Comparison of ENCODE assay signal across 21 cellular contexts in the genomic region with DNA sequence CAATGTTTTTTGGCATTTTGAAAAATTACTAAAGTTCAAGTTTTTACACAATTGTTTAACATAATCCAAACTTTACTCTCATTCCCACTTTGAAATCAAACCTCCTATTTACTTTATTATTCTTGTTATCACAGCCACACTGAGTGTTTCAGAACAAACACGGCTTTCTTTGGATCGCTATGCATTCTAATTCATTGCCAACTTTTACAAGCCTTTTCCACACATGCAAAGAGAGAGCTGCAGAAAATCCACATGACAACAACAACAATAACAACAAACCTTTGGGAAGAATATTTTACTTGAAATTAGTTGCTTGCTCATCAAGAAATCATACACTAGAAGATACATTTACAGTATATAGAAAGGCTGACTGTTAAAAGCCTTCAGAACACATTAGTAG. TPM values are rescaled to one million over a fixed set of nuclear protein-coding genes. Genes with fewer than 3 reads are reported as not detected.
A peak's percentile ranks its signal among the peaks of the same experiment; 100 is the strongest.
DNase-seq lines count a peak whose midpoint lies in the region; ATAC-seq and TF ChIP-seq lines count a peak whose summit lies in the region.
"Had no signal": no experiment of that assay in that cellular context is flagged by ENCODE, and none has a peak within 500 bp of the region (broad histone marks: within the 10 kb centered on the region; RNA-seq: fewer than 3 reads in every experiment).

No MANE protein-coding gene starts in this region.

- no peak overlapping the region for H3K4ac ChIP-seq in mesendoderm (ENCODE audit: low read depth, low read length)

- no peaks in the 10 kb centered on the region for H3K79me2 ChIP-seq in mesendoderm (ENCODE audit: control insufficient read depth, insufficient read depth, low read length)

- no peak overlapping the region for H3K4me2 ChIP-seq in mesendoderm (ENCODE audit: low read length)
- H3K4me2 ChIP-seq: BLaER1 treated with 17β-estradiol and CSF1 and Interleukin-3, amounts not matched to agents 10 nM and 100 nM had no signal

- H3K4me3 ChIP-seq in heart left ventricle = no peak overlapping the region
- H3K4me3 ChIP-seq in right atrium auricular region = no peak overlapping the region
- H3K4me3 ChIP-seq in esophagus squamous epithelium = no peak overlapping the region
- no peak overlapping the region for H3K4me3 ChIP-seq in mesendoderm (ENCODE audit: low read length)
- no peak overlapping the region for H3K4me3 ChIP-seq in uterus
- H3K4me3 ChIP-seq: BLaER1 treated with 17β-estradiol and CSF1 and Interleukin-3, amounts not matched to agents 10 nM and 100 nM; breast epithelium; pancreas had no signal

- no peaks in the 10 kb centered on the region for H3K36me3 Mint-ChIP-seq in stimulated activated effector memory CD8-positive, alpha-beta T cell treated with anti-CD3 and anti-CD28 coated beads, Interleukin-12 subunit alpha, Interleukin-12 subunit beta, amount 100 ng/mL, for 72 hours
- H3K36me3 Mint-ChIP-seq: activated naive CD4-positive, alpha-beta T cell treated with anti-CD3 and anti-CD28 coated beads, Interleukin-2, amount 50 U/mL, for 72 hours; type B pancreatic cell had no signal

- no peak overlapping the region for H3K4me3 Mint-ChIP-seq in stimulated activated naive CD8-positive, alpha-beta T cell treated with anti-CD3 and anti-CD28 coated beads, Interleukin-15, amount 100 ng/mL, for 72 hours
- H3K4me3 Mint-ChIP-seq in stimulated activated effector memory CD8-positive, alpha-beta T cell treated with anti-CD3 and anti-CD28 coated beads, Interleukin-12 subunit alpha, Interleukin-12 subunit beta, amount 100 ng/mL, for 72 hours = no peak overlapping the region
- H3K4me3 Mint-ChIP-seq: type B pancreatic cell had no signal

- H3K79me1 ChIP-seq in mesendoderm (ENCODE audit: low read length) = no peaks in the 10 kb centered on the region

- H3K27ac ChIP-seq in heart left ventricle (peak overlapping the region in 8 of 12 donors; percentile 2 to 64 (median 28)), right atrium auricular region (peak overlapping the region in 1 of 2 donors; percentile 59), esophagus squamous epithelium (peak overlapping the region in 3 of 4 donors; percentile 55 to 58 (median 58)), mesendoderm (ENCODE audit: low read depth, low read length) (no peak overlapping the region), uterus (peak overlapping the region; percentile 64 to 66)
- H3K27ac ChIP-seq: BLaER1 treated with 17β-estradiol and CSF1 and Interleukin-3, amounts not matched to agents 10 nM and 100 nM; breast epithelium; foreskin keratinocyte; pancreas had no signal

- H2AK5ac ChIP-seq in mesendoderm (ENCODE audit: low read length) = no peak overlapping the region

- H3K4me1 ChIP-seq in heart left ventricle (peaks cover 11 to 46% (median 23%) of the 10 kb centered on the region in 12 donors), right atrium auricular region (peaks cover 0 to 22% of the 10 kb centered on the region in 2 donors), esophagus squamous epithelium (peaks cover 0 to 28% (median 3%) of the 10 kb centered on the region in 3 donors), mesendoderm (ENCODE audit: control insufficient read depth, low read depth, low read length) (peaks cover 10% of the 10 kb centered on the region), uterus (no peaks in the 10 kb centered on the region)
- H3K4me1 ChIP-seq: BLaER1 treated with 17β-estradiol and CSF1 and Interleukin-3, amounts not matched to agents 10 nM and 100 nM; breast epithelium; foreskin keratinocyte; pancreas had no signal

- no peak overlapping the region for H4K5ac ChIP-seq in mesendoderm (ENCODE audit: low read length)

- WGBS in heart left ventricle, 4 donors = 36 to 55% (median 50%) methylated on average over 2 of the region's 2 CpGs
- WGBS in esophagus squamous epithelium, 2 donors = 47 to 56% methylated on average over 2 of the region's 2 CpGs
- no CpG with 5 or more reads among the region's 2 CpGs for WGBS in mesendoderm (ENCODE audit: extremely low coverage, insufficient coverage, low lambda C conversion rate)

- H3K18ac ChIP-seq in mesendoderm (ENCODE audit: low read length) = no peak overlapping the region

- H3K27me3 ChIP-seq in heart left ventricle (no peaks in the 10 kb centered on the region), right atrium auricular region (no peaks in the 10 kb centered on the region), esophagus squamous epithelium (no peaks in the 10 kb centered on the region), mesendoderm (ENCODE audit: insufficient read depth, low read length, poor library complexity) (no peaks in the 10 kb centered on the region), uterus (no peaks in the 10 kb centered on the region)
- H3K27me3 ChIP-seq: BLaER1 treated with 17β-estradiol and CSF1 and Interleukin-3, amounts not matched to agents 10 nM and 100 nM; breast epithelium; pancreas had no signal

- no peaks in the 10 kb centered on the region for H3K9me3 Mint-ChIP-seq in stimulated activated naive CD8-positive, alpha-beta T cell treated with anti-CD3 and anti-CD28 coated beads, Interleukin-15, amount 100 ng/mL, for 72 hours
- no peaks in the 10 kb centered on the region for H3K9me3 Mint-ChIP-seq in stimulated activated effector memory CD8-positive, alpha-beta T cell treated with anti-CD3 and anti-CD28 coated beads, Interleukin-12 subunit alpha, Interleukin-12 subunit beta, amount 100 ng/mL, for 72 hours
- H3K9me3 Mint-ChIP-seq: activated naive CD4-positive, alpha-beta T cell treated with anti-CD3 and anti-CD28 coated beads, Interleukin-2, amount 50 U/mL, for 72 hours; type B pancreatic cell had no signal

- no peak overlapping the region for H2BK120ac ChIP-seq in mesendoderm (ENCODE audit: low read depth, low read length)

- DNase-seq in heart left ventricle = no peak
- no peak for DNase-seq in right atrium auricular region (ENCODE audit: low spot score)
- DNase-seq in esophagus squamous epithelium (lab: John Stamatoyannopoulos, UW) = no peak
- peak; percentile 16 for DNase-seq in mesendoderm
- DNase-seq in uterus = no peak
- DNase-seq in COR-L47 (lab: John Stamatoyannopoulos, UW) = no peak
- no peak for DNase-seq in stimulated activated naive CD8-positive, alpha-beta T cell treated with anti-CD3 and anti-CD28 coated beads, Interleukin-15, amount 100 ng/mL, for 72 hours
- no peak for DNase-seq in stimulated activated effector memory CD8-positive, alpha-beta T cell treated with anti-CD3 and anti-CD28 coated beads, Interleukin-12 subunit alpha, Interleukin-12 subunit beta, amount 100 ng/mL, for 72 hours (ENCODE audit: low spot score in 2 of 2)
- DNase-seq: activated CD4-positive, alpha-beta T cell treated with anti-CD3 and anti-CD28 coated beads, Interleukin-2, amount 50 U/mL, for 48 hours; activated T-cell treated with anti-CD3 and anti-CD28 coated beads, Interleukin-2, amount 50 U/mL, for 48 hours; effector CD4-positive, alpha-beta T cell; KBM-7; NCI-H1105; pancreas; RPMI8226; SW 1271 had no signal

- no peak for TF ChIP-seq CTCF in heart left ventricle (IDR thresholded peaks at IDR 0.05)
- no peak for TF ChIP-seq CTCF in right atrium auricular region (IDR thresholded peaks at IDR 0.05)
- TF ChIP-seq CTCF in esophagus squamous epithelium (IDR thresholded peaks at IDR 0.05) = no peak
- TF ChIP-seq CTCF in uterus (IDR thresholded peaks at IDR 0.05) = no peak

- H3K27ac Mint-ChIP-seq in stimulated activated naive CD8-positive, alpha-beta T cell treated with anti-CD3 and anti-CD28 coated beads, Interleukin-15, amount 100 ng/mL, for 72 hours = no peak overlapping the region
- H3K27ac Mint-ChIP-seq in stimulated activated effector memory CD8-positive, alpha-beta T cell treated with anti-CD3 and anti-CD28 coated beads, Interleukin-12 subunit alpha, Interleukin-12 subunit beta, amount 100 ng/mL, for 72 hours = no peak overlapping the region
- H3K27ac Mint-ChIP-seq: activated naive CD4-positive, alpha-beta T cell treated with anti-CD3 and anti-CD28 coated beads, Interleukin-2, amount 50 U/mL, for 72 hours had no signal

- no peak for ATAC-seq in heart left ventricle
- no peak for ATAC-seq in stimulated activated naive CD8-positive, alpha-beta T cell treated with anti-CD3 and anti-CD28 coated beads, Interleukin-15, amount 100 ng/mL, for 72 hours
- no peak for ATAC-seq in stimulated activated effector memory CD8-positive, alpha-beta T cell treated with anti-CD3 and anti-CD28 coated beads, Interleukin-12 subunit alpha, Interleukin-12 subunit beta, amount 100 ng/mL, for 72 hours
- ATAC-seq: activated naive CD4-positive, alpha-beta T cell treated with anti-CD3 and anti-CD28 coated beads, Interleukin-2, amount 50 U/mL, for 72 hours had no signal

- no peak overlapping the region for H3K56ac ChIP-seq in mesendoderm (ENCODE audit: low read length)

- H3K9me3 ChIP-seq in heart left ventricle = no peaks in the 10 kb centered on the region
- no peaks in the 10 kb centered on the region for H3K9me3 ChIP-seq in right atrium auricular region
- no peaks in the 10 kb centered on the region for H3K9me3 ChIP-seq in esophagus squamous epithelium
- H3K9me3 ChIP-seq in uterus = no peaks in the 10 kb centered on the region
- H3K9me3 ChIP-seq: BLaER1 treated with 17β-estradiol and CSF1 and Interleukin-3, amounts not matched to agents 10 nM and 100 nM; breast epithelium; pancreas had no signal

- H3K23ac ChIP-seq in mesendoderm (ENCODE audit: low read length) = no peak overlapping the region

- peaks cover 36% of the 10 kb centered on the region for H3K27me3 Mint-ChIP-seq in stimulated activated naive CD8-positive, alpha-beta T cell treated with anti-CD3 and anti-CD28 coated beads, Interleukin-15, amount 100 ng/mL, for 72 hours
- H3K27me3 Mint-ChIP-seq: type B pancreatic cell had no signal

- intact Hi-C loops in heart left ventricle (cut with DNase I) (no loop called here), esophagus squamous epithelium (cut with DNase I) (no loop called here), uterus (cut with DNase I; ENCODE audit: low total_unique reads) (no loop called here)

- no peak overlapping the region for H2BK5ac ChIP-seq in mesendoderm (ENCODE audit: low read length)

- H4K8ac ChIP-seq in mesendoderm (ENCODE audit: low read depth, low read length) = no peak overlapping the region

- no peaks in the 10 kb centered on the region for H3K4me1 Mint-ChIP-seq in stimulated activated naive CD8-positive, alpha-beta T cell treated with anti-CD3 and anti-CD28 coated beads, Interleukin-15, amount 100 ng/mL, for 72 hours
- no peaks in the 10 kb centered on the region for H3K4me1 Mint-ChIP-seq in stimulated activated effector memory CD8-positive, alpha-beta T cell treated with anti-CD3 and anti-CD28 coated beads, Interleukin-12 subunit alpha, Interleukin-12 subunit beta, amount 100 ng/mL, for 72 hours

- peaks cover 0 to 22% (median 6%) of the 10 kb centered on the region in 9 donors for H3K36me3 ChIP-seq in heart left ventricle
- no peaks in the 10 kb centered on the region for H3K36me3 ChIP-seq in right atrium auricular region
- no peaks in the 10 kb centered on the region for H3K36me3 ChIP-seq in esophagus squamous epithelium
- no peaks in the 10 kb centered on the region for H3K36me3 ChIP-seq in mesendoderm (ENCODE audit: control insufficient read depth, insufficient read depth, low read length)
- no peaks in the 10 kb centered on the region for H3K36me3 ChIP-seq in uterus
- H3K36me3 ChIP-seq: BLaER1 treated with 17β-estradiol and CSF1 and Interleukin-3, amounts not matched to agents 10 nM and 100 nM; breast epithelium; pancreas had no signal

- no peak overlapping the region for H2BK15ac ChIP-seq in mesendoderm (replicated peaks; ENCODE audit: low read depth)

- no peak for TF ChIP-seq POLR2A in heart left ventricle (IDR thresholded peaks at IDR 0.05)
- no peak for TF ChIP-seq POLR2A in esophagus squamous epithelium (IDR thresholded peaks at IDR 0.05)
- no peak for TF ChIP-seq POLR2A in uterus (IDR thresholded peaks at IDR 0.05)

- H3K9ac ChIP-seq in mesendoderm (ENCODE audit: low read length) = no peak overlapping the region
- H3K9ac ChIP-seq: BLaER1 treated with 17β-estradiol and CSF1 and Interleukin-3, amounts not matched to agents 10 nM and 100 nM had no signal

RNA-seq across cellular contexts. Expression of a gene that starts 49.2 kb away (rescaled TPM):
- total RNA-seq in heart left ventricle (10 to 100 TPM; 30.8 to 86.3 (median 58.2) TPM), right atrium auricular region (10 to 100 TPM; 45.6 to 47.3 TPM), esophagus squamous epithelium (10 to 100 TPM; 51.3 to 97.0 (median 72.3) TPM), uterus (100 to 1,000 TPM in 2 of 4 donors, 10 to 100 TPM in 2; 71.0 to 194 (median 125) TPM)
- 10 to 100 TPM; 21.8 to 54.2 TPM for polyA plus RNA-seq in heart left ventricle
- polyA plus RNA-seq in mesendoderm (2013, experiment 1 of 2) = 28.7 TPM
- 27.8 TPM for polyA plus RNA-seq in mesendoderm (2013, experiment 2 of 2)
